ENCODE assay signal across 11 cellular contexts in the genomic region with DNA sequence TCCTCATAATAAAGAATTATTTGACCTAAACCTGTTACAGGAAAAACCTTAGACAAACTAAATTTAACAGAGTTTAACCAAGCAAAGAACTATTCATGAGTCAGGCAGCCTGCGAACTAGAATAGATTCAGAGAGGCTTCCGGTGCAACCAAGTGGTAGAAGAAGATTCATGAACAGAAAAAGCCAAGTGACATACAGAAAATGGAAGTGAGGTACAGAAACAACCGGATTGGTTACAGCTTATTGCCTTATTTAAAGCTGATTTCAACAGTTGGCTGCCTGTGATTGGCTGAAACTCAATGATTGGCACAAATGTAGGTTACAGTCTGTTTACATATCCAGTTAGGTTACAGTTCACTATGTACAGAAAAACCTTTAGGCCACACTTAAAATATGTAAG. TPM values are rescaled to one million over a fixed set of nuclear protein-coding genes. Genes with fewer than 3 reads are reported as not detected.
DNase-seq lines count a peak whose midpoint lies in the region; ATAC-seq and TF ChIP-seq lines count a peak whose summit lies in the region.
"Had no signal": no experiment of that assay in that cellular context is flagged by ENCODE, and none has a peak within 500 bp of the region (broad histone marks: within the 10 kb centered on the region; RNA-seq: fewer than 3 reads in every experiment).

No MANE protein-coding gene starts in this region.

- CTCF ChIA-PET in Calu3 (lab: Charles Lee), result no interaction called here
- CTCF ChIA-PET in activated naive CD4-positive, alpha-beta T cell treated with anti-CD3 and anti-CD28 coated beads, Interleukin-2, amount 10 ng/mL, durations not matched to agents 7 days and 5 days (lab: Charles Lee), result no interaction called here

- BruUV-seq in Calu3 (replicated peaks; lab: Mats Ljungman, UMichigan), result no TSS peak

- H3K36me3 Mint-ChIP-seq in Calu3 (ENCODE audit: insufficient read depth, unreplicated experiment), result no peaks in the 10 kb centered on the region
- H3K36me3 Mint-ChIP-seq in activated naive CD4-positive, alpha-beta T cell treated with anti-CD3 and anti-CD28 coated beads, Interleukin-2, amount 10 ng/mL, durations not matched to agents 7 days and 5 days, result no peaks in the 10 kb centered on the region
- no peaks in the 10 kb centered on the region for H3K36me3 Mint-ChIP-seq in activated T-helper 1 cell treated with anti-CD3 and anti-CD28 coated beads, Interleukin-12 subunit alpha, Interleukin-12 subunit beta, Interleukin-2, Interleukin-4 antibody, amounts not matched to agents 30 ng/mL and 10 ng/mL and 1 ng/mL, durations not matched to agents 14 hours and 24 hours and 36 hours (ENCODE audit: low read depth)
- H3K36me3 Mint-ChIP-seq: activated naive CD8-positive, alpha-beta T cell treated with anti-CD3 and anti-CD28 coated beads, Interleukin-2, amount 10 ng/mL, durations not matched to agents 7 days and 5 days had no signal

- H3K27ac Mint-ChIP-seq in Calu3 (ENCODE audit: unreplicated experiment), result no peak overlapping the region
- no peak overlapping the region for H3K27ac Mint-ChIP-seq in activated naive CD4-positive, alpha-beta T cell treated with anti-CD3 and anti-CD28 coated beads, Interleukin-2, amount 10 ng/mL, durations not matched to agents 7 days and 5 days
- H3K27ac Mint-ChIP-seq in activated T-helper 1 cell treated with anti-CD3 and anti-CD28 coated beads, Interleukin-12 subunit alpha, Interleukin-12 subunit beta, Interleukin-2, Interleukin-4 antibody, amounts not matched to agents 30 ng/mL and 10 ng/mL and 1 ng/mL, durations not matched to agents 14 hours and 24 hours and 36 hours, result no peak overlapping the region
- H3K27ac Mint-ChIP-seq: activated naive CD8-positive, alpha-beta T cell treated with anti-CD3 and anti-CD28 coated beads, Interleukin-2, amount 10 ng/mL, durations not matched to agents 7 days and 5 days; nephron; T-helper 1 cell treated with Interleukin-12 subunit alpha and Interleukin-12 subunit beta and Interleukin-4 antibody, amounts not matched to agents 30 μg/mL and 1 μg/mL, for 36 hours had no signal

- no peaks in the 10 kb centered on the region for H3K4me1 Mint-ChIP-seq in Calu3 (ENCODE audit: low read depth, unreplicated experiment)
- H3K4me1 Mint-ChIP-seq in activated naive CD4-positive, alpha-beta T cell treated with anti-CD3 and anti-CD28 coated beads, Interleukin-2, amount 10 ng/mL, durations not matched to agents 7 days and 5 days, result peaks cover 4% of the 10 kb centered on the region
- no peaks in the 10 kb centered on the region for H3K4me1 Mint-ChIP-seq in activated T-helper 1 cell treated with anti-CD3 and anti-CD28 coated beads, Interleukin-12 subunit alpha, Interleukin-12 subunit beta, Interleukin-2, Interleukin-4 antibody, amounts not matched to agents 30 ng/mL and 10 ng/mL and 1 ng/mL, durations not matched to agents 14 hours and 24 hours and 36 hours (ENCODE audit: low read depth)
- H3K4me1 Mint-ChIP-seq: activated naive CD8-positive, alpha-beta T cell treated with anti-CD3 and anti-CD28 coated beads, Interleukin-2, amount 10 ng/mL, durations not matched to agents 7 days and 5 days had no signal

- DNase-seq in MV-4-11 (lab: John Stamatoyannopoulos, UW) (peak; percentile 90), renal cortical epithelial cell (ENCODE audit: low read depth) (peak; percentile 85), Calu3 (no peak)
- no peak for DNase-seq in activated naive CD4-positive, alpha-beta T cell treated with anti-CD3 and anti-CD28 coated beads, Interleukin-2, amount 10 ng/mL, durations not matched to agents 7 days and 5 days
- DNase-seq in activated T-helper 1 cell treated with anti-CD3 and anti-CD28 coated beads, Interleukin-12 subunit alpha, Interleukin-12 subunit beta, Interleukin-2, Interleukin-4 antibody, amounts not matched to agents 30 ng/mL and 10 ng/mL and 1 ng/mL, durations not matched to agents 14 hours and 24 hours and 36 hours (ENCODE audit: low spot score), result no peak
- DNase-seq: activated naive CD8-positive, alpha-beta T cell treated with anti-CD3 and anti-CD28 coated beads, Interleukin-2, amount 10 ng/mL, durations not matched to agents 7 days and 5 days; NCI-H1417 treated with DMSO at 0.1 percent for 48 hours had no signal

- intact Hi-C loops in Calu3 (cut with micrococcal nuclease; ENCODE audit: unreplicated experiment), result no loop called here
- intact Hi-C loops in activated T-helper 1 cell treated with anti-CD3 and anti-CD28 coated beads, Interleukin-12 subunit alpha, Interleukin-12 subunit beta, Interleukin-2, Interleukin-4 antibody, amounts not matched to agents 30 ng/mL and 10 ng/mL and 1 ng/mL, durations not matched to agents 14 hours and 24 hours and 36 hours (cut with micrococcal nuclease), result no loop called here

- no peak for TF ChIP-seq CTCF in Calu3 (IDR thresholded peaks at IDR 0.05; ENCODE audit: unreplicated experiment)

- no peaks in the 10 kb centered on the region for H3K9me3 Mint-ChIP-seq in Calu3 (ENCODE audit: low read depth, unreplicated experiment)
- H3K9me3 Mint-ChIP-seq in activated naive CD4-positive, alpha-beta T cell treated with anti-CD3 and anti-CD28 coated beads, Interleukin-2, amount 10 ng/mL, durations not matched to agents 7 days and 5 days, result no peaks in the 10 kb centered on the region
- H3K9me3 Mint-ChIP-seq in activated T-helper 1 cell treated with anti-CD3 and anti-CD28 coated beads, Interleukin-12 subunit alpha, Interleukin-12 subunit beta, Interleukin-2, Interleukin-4 antibody, amounts not matched to agents 30 ng/mL and 10 ng/mL and 1 ng/mL, durations not matched to agents 14 hours and 24 hours and 36 hours, result no peaks in the 10 kb centered on the region
- H3K9me3 Mint-ChIP-seq: activated naive CD8-positive, alpha-beta T cell treated with anti-CD3 and anti-CD28 coated beads, Interleukin-2, amount 10 ng/mL, durations not matched to agents 7 days and 5 days; nephron; T-helper 1 cell treated with Interleukin-12 subunit alpha and Interleukin-12 subunit beta and Interleukin-4 antibody, amounts not matched to agents 30 μg/mL and 1 μg/mL, for 36 hours had no signal

- ATAC-seq in GM19043 (IDR thresholded peaks at IDR 0.05; ENCODE audit: low read depth, unreplicated experiment) (peak; percentile 89), HG02763 (IDR thresholded peaks at IDR 0.05; ENCODE audit: unreplicated experiment) (peak; percentile 61)

- H3K4me3 Mint-ChIP-seq in Calu3 (ENCODE audit: low read depth, unreplicated experiment), result no peak overlapping the region
- H3K4me3 Mint-ChIP-seq in activated naive CD4-positive, alpha-beta T cell treated with anti-CD3 and anti-CD28 coated beads, Interleukin-2, amount 10 ng/mL, durations not matched to agents 7 days and 5 days, result no peak overlapping the region
- no peak overlapping the region for H3K4me3 Mint-ChIP-seq in activated T-helper 1 cell treated with anti-CD3 and anti-CD28 coated beads, Interleukin-12 subunit alpha, Interleukin-12 subunit beta, Interleukin-2, Interleukin-4 antibody, amounts not matched to agents 30 ng/mL and 10 ng/mL and 1 ng/mL, durations not matched to agents 14 hours and 24 hours and 36 hours
- H3K4me3 Mint-ChIP-seq: activated naive CD8-positive, alpha-beta T cell treated with anti-CD3 and anti-CD28 coated beads, Interleukin-2, amount 10 ng/mL, durations not matched to agents 7 days and 5 days; nephron; T-helper 1 cell treated with Interleukin-12 subunit alpha and Interleukin-12 subunit beta and Interleukin-4 antibody, amounts not matched to agents 30 μg/mL and 1 μg/mL, for 36 hours had no signal

- H3K27me3 Mint-ChIP-seq in Calu3 (ENCODE audit: unreplicated experiment), result no peaks in the 10 kb centered on the region
- H3K27me3 Mint-ChIP-seq in activated naive CD4-positive, alpha-beta T cell treated with anti-CD3 and anti-CD28 coated beads, Interleukin-2, amount 10 ng/mL, durations not matched to agents 7 days and 5 days, result peaks cover 33% of the 10 kb centered on the region
- peaks cover 23% of the 10 kb centered on the region for H3K27me3 Mint-ChIP-seq in activated T-helper 1 cell treated with anti-CD3 and anti-CD28 coated beads, Interleukin-12 subunit alpha, Interleukin-12 subunit beta, Interleukin-2, Interleukin-4 antibody, amounts not matched to agents 30 ng/mL and 10 ng/mL and 1 ng/mL, durations not matched to agents 14 hours and 24 hours and 36 hours (ENCODE audit: insufficient read depth)

RNA-seq across cellular contexts. Expression of gene PPP1R3G, which starts 10.1 kb away (rescaled TPM):
- total RNA-seq in renal cortical epithelial cell (4.7 and 6.3 TPM in 2 replicates), Calu3 (2022) (0.07 and 0.20 TPM in 2 replicates)
- total RNA-seq in activated T-helper 1 cell treated with anti-CD3 and anti-CD28 coated beads, Interleukin-12 subunit alpha, Interleukin-12 subunit beta, Interleukin-2, Interleukin-4 antibody, amounts not matched to agents 30 ng/mL and 10 ng/mL and 1 ng/mL, durations not matched to agents 14 hours and 24 hours and 36 hours, result not detected in 2 replicates

Comparison
In these comparisons a context has a peak if more than half of its experiments do, and no peak if none do; other contexts are left out.
1. DNase-seq: peak in MV-4-11 (single experiment) and renal cortical epithelial cell (single experiment); none in Calu3 (single experiment), activated naive CD4-positive, alpha-beta T cell treated with anti-CD3 and anti-CD28 coated beads, Interleukin-2, amount 10 ng/mL, durations not matched to agents 7 days and 5 days (single experiment) and activated T-helper 1 cell treated with anti-CD3 and anti-CD28 coated beads, Interleukin-12 subunit alpha, Interleukin-12 subunit beta, Interleukin-2, Interleukin-4 antibody, amounts not matched to agents 30 ng/mL and 10 ng/mL and 1 ng/mL, durations not matched to agents 14 hours and 24 hours and 36 hours (single experiment).